Comparison of ENCODE assay signal across 23 cellular contexts in genomic region chr20:50064640-50065615, GRCh38.
"Had no signal": no experiment of that assay in that cellular context is flagged by ENCODE, and none has a peak within 500 bp of the region (broad histone marks: within the 10 kb centered on the region; RNA-seq: fewer than 3 reads in every experiment).

No MANE protein-coding gene starts in this region.

- H3K4me3 Mint-ChIP-seq: activated naive CD8-positive, alpha-beta T cell; activated T-cell treated with anti-CD3 and anti-CD28 coated beads, Interleukin-2, amount 50 U/mL, for 4 hours; effector memory CD8-positive, alpha-beta T cell; naive B cell; stimulated activated naive CD8-positive, alpha-beta T cell treated with anti-CD3 and anti-CD28 coated beads, Interleukin-15, Interleukin-2, amounts not matched to agents 100 ng/mL and 50 ng/mL, for 24 hours had no signal

- H3K36me3 ChIP-seq: adrenal gland, colonic mucosa, esophagus muscularis mucosa, gastrocnemius medialis, ovary, prostate gland, tibial nerve had no signal

- H3K27me3 Mint-ChIP-seq: activated naive CD8-positive, alpha-beta T cell had no signal

- ATAC-seq: activated T-cell treated with anti-CD3 and anti-CD28 coated beads, Interleukin-2, amount 50 U/mL, for 4 hours; effector memory CD8-positive, alpha-beta T cell; gastrocnemius medialis; left ventricle myocardium superior had no signal

- H3K36me3 Mint-ChIP-seq: activated naive CD8-positive, alpha-beta T cell; naive B cell had no signal

- H3K27me3 ChIP-seq: adrenal gland, colonic mucosa, dorsolateral prefrontal cortex, esophagus muscularis mucosa, gastrocnemius medialis, ovary, tibial nerve had no signal

- H3K27ac ChIP-seq: adrenal gland, colonic mucosa, dorsolateral prefrontal cortex, esophagus muscularis mucosa, gastrocnemius medialis, ovary, prostate gland, tibial nerve had no signal

- H3K9me3 Mint-ChIP-seq: activated T-cell treated with anti-CD3 and anti-CD28 coated beads, Interleukin-2, amount 50 U/mL, for 4 hours; activated T-helper 2 cell treated with anti-CD3 and anti-CD28 coated beads, Interferon-gamma antibody, Interleukin-2, Interleukin-4, amounts not matched to agents 10 μg/mL and 5 μg/mL and 100 μg/mL, durations not matched to agents 14 hours and 24 hours and 36 hours; effector memory CD8-positive, alpha-beta T cell; naive B cell; stimulated activated naive CD8-positive, alpha-beta T cell treated with anti-CD3 and anti-CD28 coated beads, Interleukin-15, Interleukin-2, amounts not matched to agents 100 ng/mL and 50 ng/mL, for 24 hours had no signal

- H3K4me1 ChIP-seq: adrenal gland, colonic mucosa, esophagus muscularis mucosa, gastrocnemius medialis, prostate gland, tibial nerve had no signal

- DNase-seq: activated CD4-positive, alpha-beta T cell treated with anti-CD3 and anti-CD28 coated beads, Interleukin-2, amount 50 U/mL, for 4 hours; activated CD8-positive, alpha-beta memory T cell treated with anti-CD3 and anti-CD28 coated beads for 24 hours; activated CD8-positive, alpha-beta memory T cell treated with anti-CD3 and anti-CD28 coated beads, Interleukin-2, amount 50 U/mL, for 4 hours; activated naive CD4-positive, alpha-beta T cell; activated T-cell treated with anti-CD3 and anti-CD28 coated beads, Interleukin-2, amount 50 U/mL, for 4 hours; adrenal gland; colonic mucosa; dorsolateral prefrontal cortex; effector memory CD8-positive, alpha-beta T cell; gastrocnemius medialis; hippocampal formation; left ventricle myocardium superior; naive B cell; ovary; stimulated activated CD4-positive, alpha-beta T cell treated with anti-CD3 and anti-CD28 coated beads, Interleukin-4, amount 100 ng/mL, for 24 hours; substantia nigra; T-helper 1 cell had no signal

- H3K27ac Mint-ChIP-seq: activated naive CD8-positive, alpha-beta T cell; activated T-helper 2 cell treated with anti-CD3 and anti-CD28 coated beads, Interferon-gamma antibody, Interleukin-2, Interleukin-4, amounts not matched to agents 10 μg/mL and 5 μg/mL and 100 μg/mL, durations not matched to agents 14 hours and 24 hours and 36 hours; effector memory CD8-positive, alpha-beta T cell; stimulated activated naive CD8-positive, alpha-beta T cell treated with anti-CD3 and anti-CD28 coated beads, Interleukin-15, Interleukin-2, amounts not matched to agents 100 ng/mL and 50 ng/mL, for 24 hours had no signal

- H3K4me3 ChIP-seq: adrenal gland, colonic mucosa, dorsolateral prefrontal cortex, esophagus muscularis mucosa, gastrocnemius medialis, ovary, prostate gland, tibial nerve had no signal

- H3K9me3 ChIP-seq: adrenal gland, colonic mucosa, esophagus muscularis mucosa, gastrocnemius medialis, ovary, prostate gland, tibial nerve had no signal
